ENCODE assay signal across 24 cellular contexts in the genomic region with DNA sequence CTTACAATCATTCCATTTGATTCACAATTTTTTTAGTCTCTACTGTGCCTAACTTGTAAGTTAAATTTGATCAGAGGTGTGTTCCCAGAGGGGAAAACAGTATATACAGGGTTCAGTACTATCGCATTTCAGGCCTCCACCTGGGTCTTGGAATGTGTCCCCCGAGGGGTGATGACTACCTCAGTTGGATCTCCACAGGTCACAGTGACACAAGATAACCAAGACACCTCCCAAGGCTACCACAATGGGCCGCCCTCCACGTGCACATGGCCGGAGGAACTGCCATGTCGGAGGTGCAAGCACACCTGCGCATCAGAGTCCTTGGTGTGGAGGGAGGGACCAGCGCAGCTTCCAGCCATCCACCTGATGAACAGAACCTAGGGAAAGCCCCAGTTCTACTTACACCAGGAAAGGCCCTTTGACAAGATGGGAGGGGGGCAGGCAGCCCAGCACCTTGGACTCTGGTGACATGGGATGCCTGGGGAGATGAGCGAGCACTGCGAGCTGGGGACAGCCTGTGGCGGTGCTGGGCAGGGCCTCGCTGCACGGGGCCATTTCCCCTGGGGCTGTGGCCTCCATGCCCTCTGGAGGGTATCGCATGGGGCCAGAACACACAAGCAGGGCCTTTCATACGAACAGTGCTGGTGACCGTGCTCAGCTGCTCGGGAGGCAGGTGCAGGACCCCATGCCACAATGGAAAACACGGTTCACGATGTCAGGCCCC. TPM values are rescaled to one million over a fixed set of nuclear protein-coding genes. Genes with fewer than 3 reads are reported as not detected.
A peak's percentile ranks its signal among the peaks of the same experiment; 100 is the strongest.
DNase-seq lines count a peak whose midpoint lies in the region; ATAC-seq, FAIRE-seq and TF ChIP-seq lines count a peak whose summit lies in the region.
"Had no signal": no experiment of that assay in that cellular context is flagged by ENCODE, and none has a peak within 500 bp of the region (broad histone marks: within the 10 kb centered on the region; RNA-seq: fewer than 3 reads in every experiment).

No MANE protein-coding gene starts in this region.

- H3K36me3 Mint-ChIP-seq in nephron progenitor cell (ENCODE audit: low read depth): peaks cover 25% of the 10 kb centered on the region

- peak overlapping the region; percentile 12 for H3K27ac Mint-ChIP-seq in nephron progenitor cell

- H3K9me3 ChIP-seq in K562 (replicated peaks; ENCODE audit: control insufficient read depth, insufficient read depth, low read depth, low read length) (no peaks in the 10 kb centered on the region), gastroesophageal sphincter (no peaks in the 10 kb centered on the region)
- H3K9me3 ChIP-seq: BLaER1 treated with 17β-estradiol and CSF1 and Interleukin-3, amounts not matched to agents 10 nM and 100 nM; SJSA1 had no signal

- peaks cover 90% of the 10 kb centered on the region for H3K79me2 ChIP-seq in K562 (ENCODE audit: control insufficient read depth, insufficient read depth, low read length)

- TF ChIP-seq POLR2A in K562 (conservative IDR thresholded peaks at IDR 0.05) (no peak), H54 (IDR thresholded peaks at IDR 0.05; ENCODE audit: low read depth, low read length) (no peak), gastroesophageal sphincter (IDR thresholded peaks at IDR 0.05) (no peak)

- H3K4me1 Mint-ChIP-seq in nephron progenitor cell: peaks cover 16% of the 10 kb centered on the region

- peak; percentile 44 for FAIRE-seq in HTR-8/SVneo (lab: Jason Lieb, UNC)
- no peak for FAIRE-seq in K562 (lab: Jason Lieb, UNC)
- no peak for FAIRE-seq in H54 (lab: Jason Lieb, UNC)
- FAIRE-seq: GM12891 had no signal

- H3K36me3 ChIP-seq in K562 (ENCODE audit: control insufficient read depth, insufficient read depth, low read length): peaks cover 73% of the 10 kb centered on the region
- H3K36me3 ChIP-seq in gastroesophageal sphincter: peaks cover 0 to 52% of the 10 kb centered on the region in 2 donors

- H3K9me1 ChIP-seq in K562 (ENCODE audit: control insufficient read depth, insufficient read depth, low read length): no peaks in the 10 kb centered on the region

- H3K4me3 Mint-ChIP-seq in nephron progenitor cell: no peak overlapping the region

- ATAC-seq in K562 (no peak; the same call in 2 of the 3 replicates), gastroesophageal sphincter (no peak)
- ATAC-seq: HCT116, Right ventricle myocardium inferior had no signal

- H3K9ac ChIP-seq in K562 (ENCODE audit: insufficient read depth in 1 of 2, low read depth in 2 of 2, low read length in 2 of 2): peak overlapping the region in 1 of 2 experiments; percentile 75; a peak in 2 of 4 replicates
- H3K9ac ChIP-seq: BLaER1 treated with 17β-estradiol and CSF1 and Interleukin-3, amounts not matched to agents 10 nM and 100 nM; GM23248 had no signal

- intact Hi-C loops in K562 (cut with micrococcal nuclease): no loop called here

- H3K9me3 Mint-ChIP-seq in nephron progenitor cell: no peaks in the 10 kb centered on the region

- CTCF ChIA-PET in K562 (lab: Yijun Ruan, JAX; ENCODE audit: low intra/inter-chr PET ratio): no interaction called here

- H3K27me3 ChIP-seq in K562 (ENCODE audit: control insufficient read depth in 2 of 2, insufficient read depth in 2 of 2, low read length in 2 of 2) (no peaks in the 10 kb centered on the region), gastroesophageal sphincter (no peaks in the 10 kb centered on the region)
- H3K27me3 ChIP-seq: BLaER1 treated with 17β-estradiol and CSF1 and Interleukin-3, amounts not matched to agents 10 nM and 100 nM; SJSA1 had no signal

- H3K4me1 ChIP-seq in K562 (replicated peaks in 1 of 2; ENCODE audit: control insufficient read depth in 2 of 2, insufficient read depth in 2 of 2, low read length in 2 of 2) (peaks cover 0 to 35% of the 10 kb centered on the region in 2 experiments; a peak in 3 of 5 replicates), gastroesophageal sphincter (peaks cover 0 to 7% (median 0%) of the 10 kb centered on the region in 3 donors)
- H3K4me1 ChIP-seq: SJSA1 had no signal

- no peak overlapping the region for H2AFZ ChIP-seq in K562 (ENCODE audit: low read depth, low read length)
- H2AFZ ChIP-seq: GM23248 had no signal

- no peak overlapping the region for H3K27ac ChIP-seq in K562 (ENCODE audit: extremely low read depth, low read depth, low read length)
- no peak overlapping the region for H3K27ac ChIP-seq in gastroesophageal sphincter
- H3K27ac ChIP-seq: BLaER1 treated with 17β-estradiol and CSF1 and Interleukin-3, amounts not matched to agents 10 nM and 100 nM; GM23248; SJSA1 had no signal

- H4K20me1 ChIP-seq in K562 (replicated peaks; ENCODE audit: control insufficient read depth, insufficient read depth, low read length): peaks cover 20% of the 10 kb centered on the region; the same call in 1 of the 2 replicates

- H3K27me3 Mint-ChIP-seq in nephron progenitor cell (ENCODE audit: low read depth, poor library complexity): no peaks in the 10 kb centered on the region
- H3K27me3 Mint-ChIP-seq: CD4-positive, alpha-beta memory T cell had no signal

- H3K4me3 ChIP-seq in K562 (no peak overlapping the region), gastroesophageal sphincter (no peak overlapping the region)
- H3K4me3 ChIP-seq: BLaER1 treated with 17β-estradiol and CSF1 and Interleukin-3, amounts not matched to agents 10 nM and 100 nM; GM23248; SJSA1 had no signal

- H3K4me2 ChIP-seq in K562 (ENCODE audit: insufficient read depth, low read length): no peak overlapping the region
- H3K4me2 ChIP-seq: BLaER1 treated with 17β-estradiol and CSF1 and Interleukin-3, amounts not matched to agents 10 nM and 100 nM had no signal

- no peak for TF ChIP-seq EP300 in K562 (IDR thresholded peaks at IDR 0.05; ENCODE audit: low read length)
- no peak for TF ChIP-seq EP300 in gastroesophageal sphincter (IDR thresholded peaks at IDR 0.05)

- WGBS in K562 (ENCODE audit: insufficient coverage, low coverage, missing lambda C conversion rate): 92% methylated on average over 14 of the region's 19 CpGs
- 88 to 91% methylated on average over 2 to 5 of the region's 19 CpGs for WGBS in gastroesophageal sphincter (ENCODE audit: low coverage in 1 of 2), 2 donors

- in situ Hi-C loops in K562 (cut with MboI): no loop called here

- POLR2A ChIA-PET in K562 (lab: Yijun Ruan, JAX): interaction anchor here (1.3 kb wide), 1 partner anchor 18 kb away, joined by 3 read pairs; no protein-coding TSS in a partner anchor

- no TSS peak for BruUV-seq in K562 (replicated peaks; lab: Mats Ljungman, UMichigan)

- DNase-seq in ELF-1 (ENCODE audit: low read depth, low spot score) (peak; percentile 43), HTR-8/SVneo (ENCODE audit: insufficient read length, low spot score) (no peak), K562 (ENCODE audit: extremely low read depth in 1 of 4, low spot score in 3 of 4) (no peak), nephron progenitor cell (no peak), H54 (ENCODE audit: insufficient read length, low spot score) (no peak)
- no peak for DNase-seq in stimulated activated CD4-positive, alpha-beta T cell treated with anti-CD3 and anti-CD28 coated beads, Interleukin-4, amount 100 ng/mL, for 1 hour
- no peak for DNase-seq in stimulated activated CD4-positive, alpha-beta T cell treated with anti-CD3 and anti-CD28 coated beads, Interleukin-2, amount 100 ng/mL, for 24 hours
- DNase-seq: CD4-positive, alpha-beta memory T cell; DND-41; GM23248; KBM-7; NCI-H1092 treated with DMSO at 0.1 percent for 48 hours; NCI-H1694; NCI-H2081; NCI-H446; NCI-H526 treated with DMSO at 0.1 percent for 48 hours; OCI-M1 had no signal

- no peak for TF ChIP-seq RAD21 in K562 (CRISPR knock-in tag; conservative IDR thresholded peaks at IDR 0.05 in 1 of 2, IDR thresholded peaks at IDR 0.05 in 1 of 2)

- no peak for TF ChIP-seq CTCF in K562 (IDR thresholded peaks at IDR 0.05 in 2 of 3, conservative IDR thresholded peaks at IDR 0.05 in 1 of 3; ENCODE audit: insufficient read depth in 2 of 3, low read depth in 1 of 3, low read length in 3 of 3)
- no peak for TF ChIP-seq CTCF in nephron progenitor cell (IDR thresholded peaks at IDR 0.05)
- TF ChIP-seq CTCF in gastroesophageal sphincter (IDR thresholded peaks at IDR 0.05): no peak

RNA-seq across cellular contexts. Expression of gene PDIA2, which starts 33.9 kb away (rescaled TPM):
- 5.5 and 10.4 TPM in 2 replicates for total RNA-seq in K562 (2011; cell fraction: chromatin; rRNA removed; ENCODE audit: low replicate concordance)
- total RNA-seq in K562 (2011; cell fraction: nucleolus; rRNA removed): 5.5 and 6.5 TPM in 2 replicates
- total RNA-seq in K562 (2011; cell fraction: nucleoplasm; rRNA removed): 4.2 and 4.3 TPM in 2 replicates
- 0.20 and 0.23 TPM in 2 replicates for total RNA-seq in K562 (2014; rRNA removed)
- not detected in 2 replicates for total RNA-seq in K562 (2014; rRNA removed; fragmentation: Illumina TruSeq; extraction: Trizol)
- not detected in 2 replicates for total RNA-seq in K562 (2015; rRNA removed; fragmentation: Illumina TruSeq; extraction: Trizol)
- 0.58 and 0.67 TPM in 2 replicates for total RNA-seq in K562 (2021)
- polyA plus RNA-seq in K562 (2011; rRNA removed): 0.92 and 1.0 TPM in 2 replicates
- polyA plus RNA-seq in K562 (2011; cell fraction: cytosol; rRNA removed): 0.19 and 0.66 TPM in 2 replicates
- polyA plus RNA-seq in K562 (2011; cell fraction: nucleus; rRNA removed): 9.1 and 13.2 TPM in 2 replicates
- 0.17 and 0.33 TPM in 2 replicates for polyA plus RNA-seq in K562 (2012)
- polyA plus RNA-seq in K562 (2014; fragmentation: Illumina TruSeq; extraction: Trizol): 0.13 and 0.19 TPM in 2 replicates
- polyA plus RNA-seq in K562 (2014; fragmentation: Nextera tagmentation; extraction: Ambion mirVana): not detected
- polyA plus RNA-seq in K562 (2014; rRNA removed): 0.18 and 0.23 TPM in 2 replicates
- 0.15 TPM in 1 of 2 replicates, not detected in the other for polyA minus RNA-seq in K562 (2011; rRNA and poly(A)+ RNA removed)
- polyA minus RNA-seq in K562 (2011; cell fraction: cytosol; rRNA and poly(A)+ RNA removed): not detected in 2 replicates
- 0.81 and 1.2 TPM in 2 replicates for polyA minus RNA-seq in K562 (2011; cell fraction: nucleus; rRNA and poly(A)+ RNA removed)
- total RNA-seq in gastroesophageal sphincter: under 1 TPM in 2 of 4 donors, not detected in 2; 0.81 to 0.93 TPM
- total RNA-seq: CD4-positive, alpha-beta memory T cell; G401; GM23248; SJSA1 had no signal
- polyA plus RNA-seq: CD4-positive, alpha-beta memory T cell; GM23248 had no signal

RNA-seq across cellular contexts. Expression of gene AXIN1, which starts 35.6 kb away (rescaled TPM):
- 41.5 and 88.6 TPM in 2 replicates for total RNA-seq in K562 (2011; cell fraction: chromatin; rRNA removed; ENCODE audit: low replicate concordance)
- 39.7 and 42.5 TPM in 2 replicates for total RNA-seq in K562 (2011; cell fraction: nucleolus; rRNA removed)
- total RNA-seq in K562 (2011; cell fraction: nucleoplasm; rRNA removed): 23.8 and 31.0 TPM in 2 replicates
- total RNA-seq in K562 (2014; rRNA removed) (53.9 and 65.3 TPM in 2 replicates), K562 (2014; rRNA removed; fragmentation: Illumina TruSeq; extraction: Trizol) (13.1 and 16.0 TPM in 2 replicates), K562 (2015; rRNA removed; fragmentation: Illumina TruSeq; extraction: Trizol) (28.1 and 28.6 TPM in 2 replicates), K562 (2021) (49.9 and 58.0 TPM in 2 replicates), gastroesophageal sphincter (10 to 100 TPM; 26.0 to 58.8 (median 32.9) TPM)
- polyA plus RNA-seq in K562 (2011; rRNA removed) (7.4 and 13.0 TPM in 2 replicates), K562 (2014; fragmentation: Illumina TruSeq; extraction: Trizol) (25.9 and 36.3 TPM in 2 replicates), K562 (2014; fragmentation: Nextera tagmentation; extraction: Ambion mirVana) (under 1 TPM; 0.42 to 0.77 TPM), K562 (2014; rRNA removed) (36.8 and 40.5 TPM in 2 replicates)
- 13.6 and 26.9 TPM in 2 replicates for polyA plus RNA-seq in K562 (2011; cell fraction: cytosol; rRNA removed)
- 20.6 and 36.7 TPM in 2 replicates for polyA plus RNA-seq in K562 (2011; cell fraction: nucleus; rRNA removed)
- 26.0 and 33.9 TPM in 2 replicates for polyA plus RNA-seq in K562 (2012)
- 9.0 and 13.1 TPM in 2 replicates for polyA minus RNA-seq in K562 (2011; rRNA and poly(A)+ RNA removed)
- 16.1 and 34.2 TPM in 2 replicates for polyA minus RNA-seq in K562 (2011; cell fraction: cytosol; rRNA and poly(A)+ RNA removed)
- polyA minus RNA-seq in K562 (2011; cell fraction: nucleus; rRNA and poly(A)+ RNA removed): 14.3 and 14.4 TPM in 2 replicates

RNA-seq across cellular contexts. Expression of gene ARHGDIG, which starts 36.5 kb away (rescaled TPM):
- 2.2 and 9.2 TPM in 2 replicates for total RNA-seq in K562 (2011; cell fraction: chromatin; rRNA removed; ENCODE audit: low replicate concordance)
- total RNA-seq in K562 (2011; cell fraction: nucleolus; rRNA removed): 6.4 and 8.8 TPM in 2 replicates
- total RNA-seq in K562 (2011; cell fraction: nucleoplasm; rRNA removed): 4.1 and 5.6 TPM in 2 replicates
- total RNA-seq in K562 (2014; rRNA removed) (0.64 and 2.2 TPM in 2 replicates), K562 (2014; rRNA removed; fragmentation: Illumina TruSeq; extraction: Trizol) (0.36 and 0.41 TPM in 2 replicates), K562 (2015; rRNA removed; fragmentation: Illumina TruSeq; extraction: Trizol) (0.19 and 0.40 TPM in 2 replicates), K562 (2021) (0.69 and 1.6 TPM in 2 replicates), gastroesophageal sphincter (1 to 10 TPM; 1.2 to 2.7 (median 1.8) TPM)
- polyA plus RNA-seq in K562 (2011; rRNA removed) (2.0 and 2.5 TPM in 2 replicates), K562 (2014; fragmentation: Illumina TruSeq; extraction: Trizol) (0.37 and 0.84 TPM in 2 replicates), K562 (2014; fragmentation: Nextera tagmentation; extraction: Ambion mirVana) (not detected), K562 (2014; rRNA removed) (0.86 and 1.8 TPM in 2 replicates)
- polyA plus RNA-seq in K562 (2011; cell fraction: cytosol; rRNA removed): 3.0 and 6.0 TPM in 2 replicates
- polyA plus RNA-seq in K562 (2011; cell fraction: nucleus; rRNA removed): 9.6 and 15.6 TPM in 2 replicates
- polyA plus RNA-seq in K562 (2012): 0.71 and 0.74 TPM in 2 replicates
- polyA minus RNA-seq in K562 (2011; rRNA and poly(A)+ RNA removed): 0.18 and 0.46 TPM in 2 replicates
- polyA minus RNA-seq in K562 (2011; cell fraction: cytosol; rRNA and poly(A)+ RNA removed): 0.95 and 1.5 TPM in 2 replicates
- polyA minus RNA-seq in K562 (2011; cell fraction: nucleus; rRNA and poly(A)+ RNA removed): 0.78 and 1.6 TPM in 2 replicates
- total RNA-seq: SJSA1 had no signal
- polyA plus RNA-seq: CD4-positive, alpha-beta memory T cell had no signal

RNA-seq across cellular contexts. Expression of gene RGS11, which starts 41.2 kb away (rescaled TPM):
- 0.07 TPM in 1 of 2 replicates, not detected in the other for total RNA-seq in K562 (2011; cell fraction: chromatin; rRNA removed; ENCODE audit: low replicate concordance)
- total RNA-seq in K562 (2011; cell fraction: nucleolus; rRNA removed): not detected in 2 replicates
- total RNA-seq in K562 (2011; cell fraction: nucleoplasm; rRNA removed): not detected in 2 replicates
- not detected in 2 replicates for total RNA-seq in K562 (2014; rRNA removed)
- not detected in 2 replicates for total RNA-seq in K562 (2014; rRNA removed; fragmentation: Illumina TruSeq; extraction: Trizol)
- total RNA-seq in K562 (2015; rRNA removed; fragmentation: Illumina TruSeq; extraction: Trizol): not detected in 2 replicates
- total RNA-seq in K562 (2021): not detected in 2 replicates
- polyA plus RNA-seq in K562 (2011; rRNA removed): not detected in 2 replicates
- not detected in 2 replicates for polyA plus RNA-seq in K562 (2011; cell fraction: cytosol; rRNA removed)
- not detected in 2 replicates for polyA plus RNA-seq in K562 (2011; cell fraction: nucleus; rRNA removed)
- polyA plus RNA-seq in K562 (2012): not detected in 2 replicates
- not detected in 2 replicates for polyA plus RNA-seq in K562 (2014; fragmentation: Illumina TruSeq; extraction: Trizol)
- polyA plus RNA-seq in K562 (2014; fragmentation: Nextera tagmentation; extraction: Ambion mirVana): not detected
- polyA plus RNA-seq in K562 (2014; rRNA removed): not detected in 2 replicates
- not detected in 2 replicates for polyA minus RNA-seq in K562 (2011; rRNA and poly(A)+ RNA removed)
- polyA minus RNA-seq in K562 (2011; cell fraction: cytosol; rRNA and poly(A)+ RNA removed): not detected in 2 replicates
- not detected in 2 replicates for polyA minus RNA-seq in K562 (2011; cell fraction: nucleus; rRNA and poly(A)+ RNA removed)
- 10 to 100 TPM in 2 of 4 donors, 1 to 10 TPM in 2; 3.0 to 11.5 (median 10.1) TPM for total RNA-seq in gastroesophageal sphincter
- total RNA-seq: SJSA1 had no signal
- polyA plus RNA-seq: CD4-positive, alpha-beta memory T cell had no signal

RNA-seq across cellular contexts. Expression of gene MRPL28, which starts 53.4 kb away (rescaled TPM):
- 23.4 and 64.3 TPM in 2 replicates for total RNA-seq in K562 (2011; cell fraction: chromatin; rRNA removed; ENCODE audit: low replicate concordance)
- total RNA-seq in K562 (2011; cell fraction: nucleolus; rRNA removed): 75.9 and 80.4 TPM in 2 replicates
- total RNA-seq in K562 (2011; cell fraction: nucleoplasm; rRNA removed): 40.5 and 50.3 TPM in 2 replicates
- total RNA-seq in K562 (2014; rRNA removed) (323 and 344 TPM in 2 replicates), K562 (2014; rRNA removed; fragmentation: Illumina TruSeq; extraction: Trizol) (54.8 and 63.1 TPM in 2 replicates), K562 (2015; rRNA removed; fragmentation: Illumina TruSeq; extraction: Trizol) (157 and 167 TPM in 2 replicates), K562 (2021) (175 and 183 TPM in 2 replicates), gastroesophageal sphincter (10 to 100 TPM; 47.7 to 93.5 (median 55.8) TPM)
- polyA plus RNA-seq in K562 (2011; rRNA removed) (152 and 181 TPM in 2 replicates), K562 (2014; fragmentation: Illumina TruSeq; extraction: Trizol) (219 and 232 TPM in 2 replicates), K562 (2014; fragmentation: Nextera tagmentation; extraction: Ambion mirVana) (10 to 100 TPM in 1 of 2 experiments, 1 to 10 TPM in 1; 2.5 to 22.9 TPM), K562 (2014; rRNA removed) (306 and 314 TPM in 2 replicates)
- polyA plus RNA-seq in K562 (2011; cell fraction: cytosol; rRNA removed): 215 and 452 TPM in 2 replicates
- polyA plus RNA-seq in K562 (2011; cell fraction: nucleus; rRNA removed): 114 and 165 TPM in 2 replicates
- polyA plus RNA-seq in K562 (2012): 108 and 172 TPM in 2 replicates
- polyA minus RNA-seq in K562 (2011; rRNA and poly(A)+ RNA removed): 49.7 and 74.3 TPM in 2 replicates
- 48.1 and 65.9 TPM in 2 replicates for polyA minus RNA-seq in K562 (2011; cell fraction: cytosol; rRNA and poly(A)+ RNA removed)
- polyA minus RNA-seq in K562 (2011; cell fraction: nucleus; rRNA and poly(A)+ RNA removed): 23.4 and 31.5 TPM in 2 replicates
